10 cellular contexts compared by ENCODE assay signal in the genomic region with DNA sequence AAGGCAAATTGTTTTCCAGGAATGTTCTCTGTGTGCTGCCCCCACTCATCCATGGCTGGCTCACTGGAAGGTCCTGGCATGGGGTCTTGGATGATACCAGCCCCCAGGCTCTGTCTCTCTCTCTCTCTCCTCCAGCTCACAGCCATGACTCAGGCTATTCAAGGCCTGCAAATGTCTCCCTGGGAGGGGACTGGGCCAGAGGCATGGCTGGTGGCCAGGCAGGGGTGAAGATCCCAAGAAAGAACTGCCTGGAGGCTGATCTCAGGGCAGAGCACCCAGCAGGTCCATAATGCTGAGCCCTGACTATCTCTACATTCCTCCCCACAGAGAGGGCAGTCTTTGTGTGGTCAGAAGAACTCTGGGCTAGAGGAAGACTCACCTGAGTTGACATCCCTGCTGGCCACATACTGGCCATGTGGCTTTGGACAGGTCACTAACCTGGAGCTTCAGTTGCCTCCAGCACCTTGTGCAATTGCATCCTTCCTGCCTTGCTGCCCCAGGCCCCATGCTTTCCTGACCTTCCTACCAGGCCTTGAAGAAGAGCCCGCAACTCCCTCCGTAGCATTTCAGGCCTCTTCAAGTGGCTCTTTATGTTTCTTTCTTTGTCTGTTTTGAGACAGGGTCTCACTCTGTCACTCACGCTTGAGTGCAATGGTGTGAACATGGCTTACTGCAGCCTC.
A peak's percentile ranks its signal among the peaks of the same experiment; 100 is the strongest.
DNase-seq lines count a peak whose midpoint lies in the region; ATAC-seq and TF ChIP-seq lines count a peak whose summit lies in the region.
"Had no signal": no experiment of that assay in that cellular context is flagged by ENCODE, and none has a peak within 500 bp of the region (broad histone marks: within the 10 kb centered on the region; RNA-seq: fewer than 3 reads in every experiment).

No MANE protein-coding gene starts in this region.

- CTCF ChIA-PET in RWPE1 (lab: Yijun Ruan, JAX) = no interaction called here

- H3K27ac ChIP-seq in ACC112 (ENCODE audit: low read depth, low read length) = peak overlapping the region; percentile 97
- H3K27ac ChIP-seq in RWPE1 = peak overlapping the region; percentile 100
- peak overlapping the region; percentile 69 to 86 (median 74) for H3K27ac ChIP-seq in esophagus muscularis mucosa (replicated peaks in 1 of 4)

- H2AFZ ChIP-seq in ACC112 (ENCODE audit: low read length, unreplicated experiment) = peak overlapping the region; percentile 69

- H3K27me3 ChIP-seq in ACC112 (ENCODE audit: insufficient read depth, low read length) (no peaks in the 10 kb centered on the region), esophagus muscularis mucosa (no peaks in the 10 kb centered on the region)

- ATAC-seq in omental fat pad (ENCODE audit: low FRiP score) (peak; percentile 64), HG03469 (IDR thresholded peaks at IDR 0.05; ENCODE audit: unreplicated experiment) (no peak), HG03520 (IDR thresholded peaks at IDR 0.05; ENCODE audit: unreplicated experiment) (no peak)
- no peak for ATAC-seq in activated naive CD8-positive, alpha-beta T cell treated with anti-CD3 and anti-CD28 coated beads, Interleukin-2, amount 50 U/mL, for 24 hours
- ATAC-seq: activated naive CD4-positive, alpha-beta T cell treated with anti-CD3 and anti-CD28 coated beads, Interleukin-2, amount 50 U/mL, for 72 hours had no signal

- H3K4me3 ChIP-seq in ACC112 (ENCODE audit: low read depth, low read length) (peak overlapping the region; percentile 2; the same call in 1 of the 2 replicates), esophagus muscularis mucosa (no peak overlapping the region)

- H3K4me1 Mint-ChIP-seq in activated naive CD8-positive, alpha-beta T cell treated with anti-CD3 and anti-CD28 coated beads, Interleukin-2, amount 50 U/mL, for 24 hours = no peaks in the 10 kb centered on the region

- intact Hi-C loops in esophagus muscularis mucosa (cut with DNase I) = no loop called here

- H3K27me3 Mint-ChIP-seq in activated naive CD8-positive, alpha-beta T cell treated with anti-CD3 and anti-CD28 coated beads, Interleukin-2, amount 50 U/mL, for 24 hours = no peaks in the 10 kb centered on the region

- TF ChIP-seq CTCF in RWPE1 (conservative IDR thresholded peaks at IDR 0.05; ENCODE audit: low read depth) (no peak), esophagus muscularis mucosa (IDR thresholded peaks at IDR 0.05) (no peak), omental fat pad (IDR thresholded peaks at IDR 0.05) (no peak)

- H3K27ac Mint-ChIP-seq in activated naive CD8-positive, alpha-beta T cell treated with anti-CD3 and anti-CD28 coated beads, Interleukin-2, amount 50 U/mL, for 24 hours = no peak overlapping the region

- POLR2A ChIA-PET in RWPE1 (lab: Yijun Ruan, JAX; ENCODE audit: low non-redundant PET) = interaction anchor here (0.7 kb wide), 1 partner anchor 35 kb away, joined by 3 read pairs; no protein-coding TSS in a partner anchor

- H3K36me3 ChIP-seq in ACC112 (ENCODE audit: insufficient read depth, low read length) (no peaks in the 10 kb centered on the region), esophagus muscularis mucosa (no peaks in the 10 kb centered on the region)

- WGBS in esophagus muscularis mucosa = 95% methylated on average over 3 of the region's 3 CpGs

- H3K4me3 Mint-ChIP-seq in activated naive CD8-positive, alpha-beta T cell treated with anti-CD3 and anti-CD28 coated beads, Interleukin-2, amount 50 U/mL, for 24 hours = no peak overlapping the region

- no peak for TF ChIP-seq EP300 in esophagus muscularis mucosa (IDR thresholded peaks at IDR 0.05)

- no peaks in the 10 kb centered on the region for H3K9me3 ChIP-seq in esophagus muscularis mucosa

- H3K9me3 Mint-ChIP-seq in activated naive CD8-positive, alpha-beta T cell treated with anti-CD3 and anti-CD28 coated beads, Interleukin-2, amount 50 U/mL, for 24 hours = no peaks in the 10 kb centered on the region
- H3K9me3 Mint-ChIP-seq: activated naive CD4-positive, alpha-beta T cell treated with anti-CD3 and anti-CD28 coated beads, Interleukin-2, amount 50 U/mL, for 72 hours had no signal

- no peaks in the 10 kb centered on the region for H3K79me2 ChIP-seq in ACC112 (ENCODE audit: control insufficient read depth, insufficient read depth, low read length, unreplicated experiment)

- no peaks in the 10 kb centered on the region for H3K36me3 Mint-ChIP-seq in activated naive CD8-positive, alpha-beta T cell treated with anti-CD3 and anti-CD28 coated beads, Interleukin-2, amount 50 U/mL, for 24 hours (ENCODE audit: low read depth)
- H3K36me3 Mint-ChIP-seq: activated naive CD4-positive, alpha-beta T cell treated with anti-CD3 and anti-CD28 coated beads, Interleukin-2, amount 50 U/mL, for 72 hours had no signal

- H3K4me1 ChIP-seq in ACC112 (ENCODE audit: control insufficient read depth, insufficient read depth, low read length, unreplicated experiment) (peaks cover 44% of the 10 kb centered on the region), esophagus muscularis mucosa (peaks cover 49 to 61% (median 56%) of the 10 kb centered on the region in 4 donors)

- no peak for TF ChIP-seq POLR2A in esophagus muscularis mucosa (IDR thresholded peaks at IDR 0.05; ENCODE audit: low read depth)

- DNase-seq in RWPE1 (ENCODE audit: low spot score) (no peak), esophagus muscularis mucosa (ENCODE audit: extremely low spot score) (no peak), omental fat pad (ENCODE audit: low spot score) (no peak), medulla oblongata (ENCODE audit: extremely low spot score) (no peak)
- DNase-seq in activated naive CD8-positive, alpha-beta T cell treated with anti-CD3 and anti-CD28 coated beads, Interleukin-2, amount 50 U/mL, for 24 hours = no peak
- DNase-seq: NCI-H1694 treated with DMSO at 0.1 percent for 48 hours had no signal
